Comparison of ENCODE assay signal across 9 cellular contexts in the genomic region with DNA sequence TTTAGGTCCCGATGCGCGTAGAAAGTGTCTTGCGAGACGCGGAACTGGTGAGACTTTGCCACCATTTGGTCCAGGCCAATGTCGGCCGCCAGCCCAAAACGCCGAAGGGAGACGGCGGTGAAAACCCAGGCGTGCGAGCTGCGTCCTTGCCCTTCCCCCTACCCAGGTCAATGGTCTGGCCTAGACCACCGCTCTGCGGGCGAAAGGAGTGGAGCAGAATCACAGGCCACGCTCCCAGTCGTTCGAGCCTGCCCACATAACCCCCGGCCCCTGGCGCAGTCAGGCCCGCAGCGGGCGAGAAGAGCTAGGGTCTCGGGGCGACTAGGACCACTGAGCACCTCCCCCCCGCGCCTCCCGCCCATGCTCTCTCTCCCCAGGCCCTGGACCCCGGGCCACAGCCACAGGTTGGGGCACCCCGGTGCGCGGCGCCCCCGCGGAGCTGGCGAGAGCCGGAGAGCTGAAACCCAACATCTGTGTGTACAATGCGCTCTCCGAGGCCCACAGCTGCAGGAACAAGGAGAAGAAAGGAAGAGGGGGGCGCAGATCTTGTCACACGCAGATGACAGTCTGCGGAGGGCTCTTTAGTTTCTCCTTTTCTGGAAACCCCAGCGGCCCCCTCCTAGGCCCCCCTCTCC.
DNase-seq lines count a peak whose midpoint lies in the region; TF ChIP-seq lines count a peak whose summit lies in the region.
"Had no signal": no experiment of that assay in that cellular context is flagged by ENCODE, and none has a peak within 500 bp of the region (broad histone marks: within the 10 kb centered on the region; RNA-seq: fewer than 3 reads in every experiment).

No MANE protein-coding gene starts in this region.

- intact Hi-C loops in esophagus muscularis mucosa (cut with DNase I) (no loop called here), A673 (cut with micrococcal nuclease; ENCODE audit: unreplicated experiment) (no loop called here)

- TF ChIP-seq POLR2A in esophagus muscularis mucosa (IDR thresholded peaks at IDR 0.05; ENCODE audit: low read depth): no peak

- TF ChIP-seq CTCF in esophagus muscularis mucosa (IDR thresholded peaks at IDR 0.05) (no peak), parathyroid adenoma (IDR thresholded peaks at IDR 0.05) (no peak), A673 (conservative IDR thresholded peaks at IDR 0.05; ENCODE audit: low read depth, low read length) (no peak)

- no peaks in the 10 kb centered on the region for H3K9me3 ChIP-seq in esophagus muscularis mucosa
- no peaks in the 10 kb centered on the region for H3K9me3 ChIP-seq in parathyroid adenoma (ENCODE audit: control insufficient read depth, low read length)
- no peaks in the 10 kb centered on the region for H3K9me3 ChIP-seq in A673 (ENCODE audit: low read depth, low read length, poor library complexity, severe bottlenecking)
- H3K9me3 ChIP-seq: tibial nerve had no signal

- H3K79me2 ChIP-seq in parathyroid adenoma: no peaks in the 10 kb centered on the region

- H3K4me2 ChIP-seq in parathyroid adenoma (ENCODE audit: low read length): peak overlapping the region; percentile 44

- DNase-seq in DMS53 (lab: John Stamatoyannopoulos, UW) (peak; percentile 80), NCI-H345 treated with DMSO at 0.1 percent for 48 hours (lab: John Stamatoyannopoulos, UW; ENCODE audit: unreplicated experiment) (peak; percentile 13), esophagus muscularis mucosa (ENCODE audit: extremely low spot score) (no peak), AML-193 (lab: John Stamatoyannopoulos, UW) (no peak), A673 (ENCODE audit: low spot score) (no peak), globus pallidus (ENCODE audit: low spot score) (no peak)
- no peak for DNase-seq in stimulated activated CD4-positive, alpha-beta T cell treated with anti-CD3 and anti-CD28 coated beads, Interleukin-2, amount 100 ng/mL, for 48 hours

- no peaks in the 10 kb centered on the region for H3K36me3 ChIP-seq in esophagus muscularis mucosa
- H3K36me3 ChIP-seq in parathyroid adenoma (ENCODE audit: control insufficient read depth, insufficient read depth, low read length): no peaks in the 10 kb centered on the region
- H3K36me3 ChIP-seq in A673 (ENCODE audit: insufficient read depth, low read length, poor library complexity, severe bottlenecking): no peaks in the 10 kb centered on the region
- H3K36me3 ChIP-seq: tibial nerve had no signal

- no TSS peak for BruUV-seq in A673 (replicated peaks; lab: Mats Ljungman, UMichigan)

- CTCF ChIA-PET in A673 (lab: Charles Lee): no interaction called here

- no peak overlapping the region for H3K9ac ChIP-seq in parathyroid adenoma

- H3K27ac ChIP-seq in esophagus muscularis mucosa (replicated peaks in 1 of 4) (no peak overlapping the region), parathyroid adenoma (no peak overlapping the region), A673 (ENCODE audit: low read depth, low read length, poor library complexity, severe bottlenecking) (no peak overlapping the region)
- H3K27ac ChIP-seq: tibial nerve had no signal

- TF ChIP-seq EP300 in esophagus muscularis mucosa (IDR thresholded peaks at IDR 0.05): no peak

- H3K27me3 ChIP-seq in esophagus muscularis mucosa: peaks cover 0 to 75% (median 42%) of the 10 kb centered on the region in 4 donors
- no peaks in the 10 kb centered on the region for H3K27me3 ChIP-seq in parathyroid adenoma (ENCODE audit: control insufficient read depth, insufficient read depth, low read length)
- H3K27me3 ChIP-seq in A673 (replicated peaks; ENCODE audit: insufficient read depth, low read depth, low read length, poor library complexity): peaks cover 87% of the 10 kb centered on the region

- POLR2A ChIA-PET in A673 (lab: Charles Lee; ENCODE audit: low non-redundant PET): no interaction called here

- peaks cover 23 to 56% (median 54%) of the 10 kb centered on the region in 4 donors for H3K4me1 ChIP-seq in esophagus muscularis mucosa
- H3K4me1 ChIP-seq in parathyroid adenoma: no peaks in the 10 kb centered on the region
- H3K4me1 ChIP-seq in A673 (ENCODE audit: insufficient read depth, low read length, poor library complexity, severe bottlenecking): no peaks in the 10 kb centered on the region

- 14% methylated on average over 19 of the region's 46 CpGs for WGBS in esophagus muscularis mucosa

- H3K4me3 ChIP-seq in esophagus muscularis mucosa (peak overlapping the region; percentile 33 to 54 (median 44)), parathyroid adenoma (ENCODE audit: low read depth, low read length) (no peak overlapping the region), A673 (ENCODE audit: low read depth, low read length, poor library complexity, severe bottlenecking) (no peak overlapping the region)

- H2AFZ ChIP-seq in parathyroid adenoma: no peak overlapping the region

Comparison
In these comparisons a context has a peak if more than half of its experiments do, and no peak if none do; other contexts are left out.
1. DNase-seq: peak in DMS53 (single experiment) and NCI-H345 treated with DMSO at 0.1 percent for 48 hours (single experiment); none in esophagus muscularis mucosa (single experiment), AML-193 (0 of 2), stimulated activated CD4-positive, alpha-beta T cell treated with anti-CD3 and anti-CD28 coated beads, Interleukin-2, amount 100 ng/mL, for 48 hours (0 of 2), A673 (single experiment) and globus pallidus (single experiment).
2. H3K4me3 ChIP-seq: peak in esophagus muscularis mucosa (4 of 4); none in parathyroid adenoma (single experiment) and A673 (single experiment).